Comparison of ENCODE assay signal across 9 cellular contexts in the genomic region with DNA sequence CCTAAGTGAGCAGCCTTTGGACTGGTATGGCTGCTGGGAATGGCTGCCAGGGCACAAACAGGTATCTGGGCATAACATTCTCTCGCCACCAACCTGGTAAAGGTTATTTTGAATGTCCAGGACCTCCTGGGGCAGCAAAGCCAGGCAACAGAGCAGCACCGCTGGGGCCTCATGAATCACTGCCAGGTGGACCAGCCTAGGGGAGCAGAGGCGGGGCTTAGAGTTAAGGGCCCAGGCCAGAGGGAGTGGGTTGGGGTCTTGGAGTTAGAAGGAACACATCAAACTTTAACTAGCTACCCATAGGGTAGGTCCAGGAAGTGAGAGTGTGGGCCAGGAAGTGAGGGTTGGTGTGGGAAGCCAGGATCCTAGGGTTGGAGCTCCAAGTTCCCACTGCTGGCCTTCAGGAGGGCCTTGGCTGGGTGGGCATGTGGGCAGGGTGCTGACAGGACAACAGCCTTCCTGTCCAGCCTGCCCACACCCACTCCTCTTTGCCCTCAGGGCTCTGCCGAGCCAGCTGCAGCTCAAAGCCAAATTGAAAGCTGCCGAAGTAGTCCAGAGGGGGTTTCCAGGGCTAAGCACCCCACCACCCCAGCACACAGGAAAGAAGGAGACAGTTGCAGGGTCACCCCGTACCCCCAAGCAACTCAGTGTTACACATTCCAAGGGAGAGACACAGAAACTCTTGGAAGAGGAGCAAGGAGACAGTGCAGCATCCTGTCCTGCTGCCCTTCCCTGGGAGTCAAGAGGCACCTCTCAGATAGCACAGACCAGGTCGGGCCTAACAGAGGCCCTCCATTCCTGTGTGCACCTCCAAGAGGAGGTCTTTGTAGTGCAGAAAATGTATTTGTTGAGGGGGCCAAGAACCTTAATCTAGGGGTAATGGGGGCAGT. TPM values are rescaled to one million over a fixed set of nuclear protein-coding genes. Genes with fewer than 3 reads are reported as not detected.
DNase-seq lines count a peak whose midpoint lies in the region; ATAC-seq and TF ChIP-seq lines count a peak whose summit lies in the region.
"Had no signal": no experiment of that assay in that cellular context is flagged by ENCODE, and none has a peak within 500 bp of the region (broad histone marks: within the 10 kb centered on the region; RNA-seq: fewer than 3 reads in every experiment).

No MANE protein-coding gene starts in this region.

- DNase-seq in psoas muscle (peak in 1 of 2 donors; percentile 44), KG1 (lab: John Stamatoyannopoulos, UW) (no peak), SKM-1 treated with dmso at 0.1 percent for 144 hours (lab: John Stamatoyannopoulos, UW; ENCODE audit: unreplicated experiment) (no peak)
- no peak for DNase-seq in stimulated activated CD4-positive, alpha-beta T cell treated with anti-CD3 and anti-CD28 coated beads, Interleukin-1b, Interleukin-23, amount 100 ng/mL, for 48 hours

- peak overlapping the region; percentile 84 for H3K4me3 ChIP-seq in OCI-LY3 (ENCODE audit: low read length)
- peak overlapping the region; percentile 68 to 72 for H3K4me3 ChIP-seq in esophagus (ENCODE audit: low read depth in 1 of 2, low read length in 2 of 2)
- H3K4me3 ChIP-seq in psoas muscle, result peak overlapping the region; percentile 73

- no peaks in the 10 kb centered on the region for H3K9me3 ChIP-seq in ES-I3 (ENCODE audit: control insufficient read depth, insufficient read depth, low read length)
- no peaks in the 10 kb centered on the region for H3K9me3 ChIP-seq in OCI-LY3 (ENCODE audit: insufficient read depth, low read length)
- H3K9me3 ChIP-seq in esophagus (ENCODE audit: control insufficient read depth in 2 of 2, insufficient read depth in 1 of 2, low read depth in 1 of 2, low read length in 1 of 2), result no peaks in the 10 kb centered on the region
- no peaks in the 10 kb centered on the region for H3K9me3 ChIP-seq in psoas muscle

- H3K4me1 ChIP-seq in ES-I3 (ENCODE audit: insufficient read depth, low read length) (peaks cover 17% of the 10 kb centered on the region; the same call in 1 of the 2 replicates), OCI-LY3 (ENCODE audit: low read length) (peaks cover 72% of the 10 kb centered on the region), esophagus (ENCODE audit: control insufficient read depth in 2 of 2, insufficient read depth in 2 of 2, low read length in 1 of 2) (peaks cover 7 to 22% of the 10 kb centered on the region in 2 donors), psoas muscle (peaks cover 19% of the 10 kb centered on the region)

- peaks cover 71% of the 10 kb centered on the region for H3K79me2 ChIP-seq in OCI-LY3 (ENCODE audit: low read length)

- TF ChIP-seq CTCF in OCI-LY3 (IDR thresholded peaks at IDR 0.05; ENCODE audit: low read depth, low read length) (no peak), psoas muscle (IDR thresholded peaks at IDR 0.05) (no peak)

- no peaks in the 10 kb centered on the region for H3K27me3 ChIP-seq in OCI-LY3 (ENCODE audit: low read depth, low read length)
- no peaks in the 10 kb centered on the region for H3K27me3 ChIP-seq in esophagus (ENCODE audit: control insufficient read depth in 1 of 2, insufficient read depth in 2 of 2, low read length in 2 of 2)
- H3K27me3 ChIP-seq in psoas muscle (ENCODE audit: insufficient read depth in 3 of 3, low read length in 2 of 3), result no peaks in the 10 kb centered on the region

- H3K27ac ChIP-seq in OCI-LY3 (ENCODE audit: low read length), result peak overlapping the region; percentile 94
- H3K27ac ChIP-seq in esophagus (ENCODE audit: low read depth in 2 of 2, low read length in 1 of 2), result peak overlapping the region in 1 of 2 donors; percentile 18
- no peak overlapping the region for H3K27ac ChIP-seq in psoas muscle

- H2AFZ ChIP-seq in OCI-LY3 (ENCODE audit: low read depth, low read length), result no peak overlapping the region

- peak overlapping the region; percentile 99 for H3K4me2 ChIP-seq in OCI-LY3 (ENCODE audit: low read length)

- intact Hi-C loops in psoas muscle (cut with DNase I), result no loop called here

- WGBS in esophagus, 2 donors, result 52 to 58% methylated on average over 7 of the region's 7 CpGs
- 61 to 74% (median 72%) methylated on average over 7 of the region's 7 CpGs for WGBS in psoas muscle, 3 donors

- H3K36me3 ChIP-seq in ES-I3 (ENCODE audit: insufficient read depth, low read length), result no peaks in the 10 kb centered on the region
- peaks cover 68% of the 10 kb centered on the region for H3K36me3 ChIP-seq in OCI-LY3 (replicated peaks; ENCODE audit: low read depth, low read length)
- H3K36me3 ChIP-seq in esophagus (ENCODE audit: control insufficient read depth in 2 of 2, insufficient read depth in 2 of 2, low read length in 1 of 2), result peaks cover 0 to 12% of the 10 kb centered on the region in 2 donors
- peaks cover 2 to 16% of the 10 kb centered on the region in 2 donors for H3K36me3 ChIP-seq in psoas muscle (ENCODE audit: insufficient read depth in 1 of 2, low read depth in 1 of 2)

- H3K9ac ChIP-seq in ES-I3 (ENCODE audit: low read depth, low read length) (peak overlapping the region; percentile 80; the same call in 1 of the 2 replicates), OCI-LY3 (ENCODE audit: low read length) (peak overlapping the region; percentile 99)

- ATAC-seq in psoas muscle (no peak), HG03520 (IDR thresholded peaks at IDR 0.05; ENCODE audit: unreplicated experiment) (no peak)

- H4K20me1 ChIP-seq in OCI-LY3 (ENCODE audit: insufficient read depth, low read length), result peaks cover 23% of the 10 kb centered on the region

RNA-seq across cellular contexts. Expression of a gene that starts 2.6 kb away (rescaled TPM):
- polyA plus RNA-seq in esophagus (1 to 10 TPM; 3.8 to 8.1 TPM), psoas muscle (1 to 10 TPM; 2.8 to 5.2 (median 4.0) TPM)
- total RNA-seq in psoas muscle, result 1 to 10 TPM; 2.1 to 5.0 (median 3.0) TPM

RNA-seq across cellular contexts. Expression of a gene that starts 5.4 kb away (rescaled TPM):
- 10 to 100 TPM in 1 of 2 donors, 1 to 10 TPM in 1; 4.3 to 13.0 TPM for polyA plus RNA-seq in esophagus
- 10 to 100 TPM; 10.9 to 23.3 (median 18.0) TPM for total RNA-seq in psoas muscle
- polyA plus RNA-seq in psoas muscle, result 10 to 100 TPM; 16.0 to 23.6 (median 20.8) TPM

RNA-seq across cellular contexts. Expression of a gene that starts 7.5 kb away (rescaled TPM):
- polyA plus RNA-seq in esophagus, result under 1 TPM in 1 of 2 donors, not detected in 1; 0.06 TPM
- total RNA-seq in psoas muscle, result not detected
- under 1 TPM in 2 of 3 donors, not detected in 1; 0.04 to 0.07 TPM for polyA plus RNA-seq in psoas muscle
- total RNA-seq: subcutaneous adipose tissue had no signal

RNA-seq across cellular contexts. Expression of a gene that starts 15.8 kb away (rescaled TPM):
- polyA plus RNA-seq in esophagus, result 100 to 1,000 TPM; 129 to 403 TPM
- 1,000 to 10,000 TPM; 1,150 to 1,595 (median 1,339) TPM for total RNA-seq in psoas muscle
- polyA plus RNA-seq in psoas muscle, result 1,000 to 10,000 TPM in 2 of 3 donors, 100 to 1,000 TPM in 1; 743 to 1,128 (median 1,033) TPM

RNA-seq across cellular contexts. Expression of a gene that starts 39.3 kb away (rescaled TPM):
- 10 to 100 TPM; 11.6 to 18.5 TPM for polyA plus RNA-seq in esophagus
- total RNA-seq in psoas muscle, result 10 to 100 TPM; 29.6 to 80.7 (median 41.6) TPM
- polyA plus RNA-seq in psoas muscle, result 10 to 100 TPM; 29.1 to 39.7 (median 39.1) TPM
